ENCODE assay signal across 14 cellular contexts in genomic region chr1:228740543-228740942, GRCh38.
"Had no signal": no experiment of that assay in that cellular context is flagged by ENCODE, and none has a peak within 500 bp of the region (broad histone marks: within the 10 kb centered on the region; RNA-seq: fewer than 3 reads in every experiment).

No MANE protein-coding gene starts in this region.

- H3K4me3 Mint-ChIP-seq: activated CD8-positive, alpha-beta memory T cell treated with anti-CD3 and anti-CD28 coated beads, Interleukin-2, amount 10 ng/mL, durations not matched to agents 7 days and 5 days; activated naive CD8-positive, alpha-beta T cell; activated T-cell treated with anti-CD3 and anti-CD28 coated beads, Interleukin-2, amount 50 U/mL, for 24 hours had no signal

- H3K36me3 ChIP-seq: ovary had no signal

- H3K27me3 ChIP-seq: gastroesophageal sphincter, ovary, upper lobe of left lung had no signal

- H3K27me3 Mint-ChIP-seq: activated naive CD8-positive, alpha-beta T cell had no signal

- ATAC-seq: activated CD8-positive, alpha-beta memory T cell treated with anti-CD3 and anti-CD28 coated beads, Interleukin-2, amount 10 ng/mL, durations not matched to agents 7 days and 5 days; gastroesophageal sphincter; Right ventricle myocardium inferior had no signal

- H3K27ac Mint-ChIP-seq: activated CD8-positive, alpha-beta memory T cell treated with anti-CD3 and anti-CD28 coated beads, Interleukin-2, amount 10 ng/mL, durations not matched to agents 7 days and 5 days; activated naive CD8-positive, alpha-beta T cell; activated T-cell treated with anti-CD3 and anti-CD28 coated beads, Interleukin-2, amount 50 U/mL, for 24 hours had no signal

- H3K27ac ChIP-seq: ovary, SK-N-MC had no signal

- H3K9me3 ChIP-seq: gastroesophageal sphincter, ovary, upper lobe of left lung had no signal

- DNase-seq: activated CD8-positive, alpha-beta memory T cell treated with anti-CD3 and anti-CD28 coated beads, Interleukin-2, amount 10 ng/mL, durations not matched to agents 7 days and 5 days; activated effector memory CD4-positive, alpha-beta T cell treated with anti-CD3 and anti-CD28 coated beads, Interleukin-2, amount 50 U/mL, for 16 hours; activated T-cell treated with anti-CD3 and anti-CD28 coated beads, Interleukin-2, amount 50 U/mL, for 24 hours; amygdala; effector CD4-positive, alpha-beta T cell; hippocampal formation; kidney glomerular epithelial cell; ovary; T-helper 1 cell had no signal

- H3K4me3 ChIP-seq: gastroesophageal sphincter, ovary, SK-N-MC, upper lobe of left lung had no signal

- H3K9me3 Mint-ChIP-seq: activated T-cell treated with anti-CD3 and anti-CD28 coated beads, Interleukin-2, amount 50 U/mL, for 24 hours had no signal
